In the genomic region with DNA sequence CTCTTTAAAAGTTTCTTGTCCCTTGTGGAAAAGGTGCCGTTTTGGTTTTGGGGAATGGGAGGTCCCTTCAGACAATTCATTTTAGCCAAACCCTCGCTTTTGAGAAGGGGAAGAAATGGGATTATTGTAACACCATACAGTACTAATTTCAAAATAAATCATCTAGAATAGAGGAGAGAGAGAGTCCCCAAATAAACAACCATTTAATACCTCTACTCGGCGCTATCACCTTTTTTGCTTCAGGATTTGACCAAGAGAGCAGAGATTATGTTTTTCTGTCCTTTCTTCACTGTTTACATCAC, we compare ENCODE assay signal across 8 cellular contexts. TPM values are rescaled to one million over a fixed set of nuclear protein-coding genes. Genes with fewer than 3 reads are reported as not detected.
DNase-seq lines count a peak whose midpoint lies in the region; ATAC-seq and TF ChIP-seq lines count a peak whose summit lies in the region.

No MANE protein-coding gene starts in this region.

- H3K27ac ChIP-seq in dorsolateral prefrontal cortex (peak overlapping the region; percentile 46 to 98 (median 95)), neural cell (ENCODE audit: low read length) (peak overlapping the region; percentile 81)

- TF ChIP-seq CTCF in BE2C (IDR thresholded peaks at IDR 0.05; ENCODE audit: low read depth, low read length) (no peak), Loucy (conservative IDR thresholded peaks at IDR 0.05; ENCODE audit: low read length) (no peak), dorsolateral prefrontal cortex (IDR thresholded peaks at IDR 0.05 in 54 of 56, conservative IDR thresholded peaks at IDR 0.05 in 2 of 56; ENCODE audit: low read depth in 1 of 56, partially characterized antibody in 56 of 56) (no peak), neural cell (IDR thresholded peaks at IDR 0.05; ENCODE audit: poor library complexity, severe bottlenecking) (no peak)

- DNase-seq in BE2C (no peak), dorsolateral prefrontal cortex (no peak), GM19240 (ENCODE audit: insufficient read length, low spot score) (no peak), NCI-H446 (lab: John Stamatoyannopoulos, UW) (no peak), RKO (ENCODE audit: low spot score) (no peak)

- no peak for ATAC-seq in GM21717 (IDR thresholded peaks at IDR 0.05; ENCODE audit: unreplicated experiment)

- H3K36me3 ChIP-seq in BE2C, result peaks cover 8% of the 10 kb centered on the region; the same call in 1 of the 2 replicates
- no peaks in the 10 kb centered on the region for H3K36me3 ChIP-seq in Loucy (ENCODE audit: insufficient read depth, low read length)
- H3K36me3 ChIP-seq in neural cell (ENCODE audit: insufficient read depth, low read length), result no peaks in the 10 kb centered on the region

- H3K9me2 ChIP-seq in Loucy (replicated peaks; ENCODE audit: low read depth, low read length) (no peaks in the 10 kb centered on the region), neural cell (ENCODE audit: insufficient read depth, low read length) (no peaks in the 10 kb centered on the region)

- peak overlapping the region; percentile 90 for H3K9ac ChIP-seq in Loucy (ENCODE audit: low read depth, low read length, poor library complexity, severe bottlenecking)
- H3K9ac ChIP-seq in neural cell (ENCODE audit: low read length), result peak overlapping the region; percentile 95

- H3K9me3 ChIP-seq in BE2C (no peaks in the 10 kb centered on the region), Loucy (ENCODE audit: insufficient read depth, low read depth, low read length) (no peaks in the 10 kb centered on the region), neural cell (ENCODE audit: low read length) (no peaks in the 10 kb centered on the region)

- H3K4me1 ChIP-seq in BE2C (peaks cover 8% of the 10 kb centered on the region; the same call in 1 of the 2 replicates), Loucy (ENCODE audit: insufficient read depth, low read length, poor library complexity, severe bottlenecking) (peaks cover 40% of the 10 kb centered on the region)

- H3K27me3 ChIP-seq in BE2C (no peaks in the 10 kb centered on the region), Loucy (ENCODE audit: insufficient read depth, low read length, poor library complexity, severe bottlenecking) (no peaks in the 10 kb centered on the region), dorsolateral prefrontal cortex (no peaks in the 10 kb centered on the region), neural cell (ENCODE audit: insufficient read depth, low read depth, low read length) (no peaks in the 10 kb centered on the region)

- no peaks in the 10 kb centered on the region for H3F3A ChIP-seq in Loucy (ENCODE audit: low read depth)
- H3F3A ChIP-seq in neural cell (ENCODE audit: insufficient read depth, low read length, poor library complexity, severe bottlenecking), result peaks cover 5% of the 10 kb centered on the region

- H2AFZ ChIP-seq in Loucy (ENCODE audit: low read length) (peak overlapping the region; percentile 99), neural cell (ENCODE audit: low read depth, low read length) (peak overlapping the region; percentile 90)

- H3K4me2 ChIP-seq in Loucy (ENCODE audit: low read depth, low read length, poor library complexity, severe bottlenecking) (peak overlapping the region; percentile 92), neural cell (ENCODE audit: low read length) (peak overlapping the region; percentile 62)

- no peak for TF ChIP-seq EP300 in neural cell (conservative IDR thresholded peaks at IDR 0.05; ENCODE audit: poor library complexity, severe bottlenecking)

- H4K20me1 ChIP-seq in Loucy (ENCODE audit: insufficient read depth, low read length, poor library complexity, severe bottlenecking) (peaks cover 42% of the 10 kb centered on the region), neural cell (ENCODE audit: insufficient read depth) (no peaks in the 10 kb centered on the region)

- TF ChIP-seq RAD21 in neural cell (conservative IDR thresholded peaks at IDR 0.05), result no peak

- H3K79me2 ChIP-seq in Loucy (ENCODE audit: insufficient read depth, low read length) (peaks cover 42% of the 10 kb centered on the region), neural cell (replicated peaks; ENCODE audit: insufficient read depth, low read length) (peaks cover 38% of the 10 kb centered on the region)

- H3K4me3 ChIP-seq in BE2C (ENCODE audit: low read depth, low read length), result peak overlapping the region; percentile 90
- H3K4me3 ChIP-seq in Loucy (ENCODE audit: low read length, poor library complexity, severe bottlenecking), result peak overlapping the region; percentile 94
- peak overlapping the region; percentile 64 to 99 (median 88) for H3K4me3 ChIP-seq in dorsolateral prefrontal cortex
- peak overlapping the region; percentile 94 for H3K4me3 ChIP-seq in neural cell (ENCODE audit: low read length)

- intact Hi-C loops in dorsolateral prefrontal cortex (cut with DNase I), result loop anchor here (5.0 to 10.0 kb wide), 4 partner anchors 49 to 158 kb away; a partner anchor contains a TSS

TF ChIP-seq in neural cell, 6 proteins besides CTCF, POLR2A, EP300 and RAD21:
- TF ChIP-seq TAF1 (IDR thresholded peaks at IDR 0.05; ENCODE audit: low read depth) (no peak), MXI1 (conservative IDR thresholded peaks at IDR 0.05; ENCODE audit: poor library complexity, severe bottlenecking) (no peak), POLR2AphosphoS5 (IDR thresholded peaks at IDR 0.05) (no peak), EZH2 (IDR thresholded peaks at IDR 0.05; ENCODE audit: borderline replicate concordance, insufficient read depth, low read length, poor library complexity, severe bottlenecking) (no peak), SMC3 (conservative IDR thresholded peaks at IDR 0.05; ENCODE audit: poor library complexity) (no peak)
- TF ChIP-seq, protein P1, sequence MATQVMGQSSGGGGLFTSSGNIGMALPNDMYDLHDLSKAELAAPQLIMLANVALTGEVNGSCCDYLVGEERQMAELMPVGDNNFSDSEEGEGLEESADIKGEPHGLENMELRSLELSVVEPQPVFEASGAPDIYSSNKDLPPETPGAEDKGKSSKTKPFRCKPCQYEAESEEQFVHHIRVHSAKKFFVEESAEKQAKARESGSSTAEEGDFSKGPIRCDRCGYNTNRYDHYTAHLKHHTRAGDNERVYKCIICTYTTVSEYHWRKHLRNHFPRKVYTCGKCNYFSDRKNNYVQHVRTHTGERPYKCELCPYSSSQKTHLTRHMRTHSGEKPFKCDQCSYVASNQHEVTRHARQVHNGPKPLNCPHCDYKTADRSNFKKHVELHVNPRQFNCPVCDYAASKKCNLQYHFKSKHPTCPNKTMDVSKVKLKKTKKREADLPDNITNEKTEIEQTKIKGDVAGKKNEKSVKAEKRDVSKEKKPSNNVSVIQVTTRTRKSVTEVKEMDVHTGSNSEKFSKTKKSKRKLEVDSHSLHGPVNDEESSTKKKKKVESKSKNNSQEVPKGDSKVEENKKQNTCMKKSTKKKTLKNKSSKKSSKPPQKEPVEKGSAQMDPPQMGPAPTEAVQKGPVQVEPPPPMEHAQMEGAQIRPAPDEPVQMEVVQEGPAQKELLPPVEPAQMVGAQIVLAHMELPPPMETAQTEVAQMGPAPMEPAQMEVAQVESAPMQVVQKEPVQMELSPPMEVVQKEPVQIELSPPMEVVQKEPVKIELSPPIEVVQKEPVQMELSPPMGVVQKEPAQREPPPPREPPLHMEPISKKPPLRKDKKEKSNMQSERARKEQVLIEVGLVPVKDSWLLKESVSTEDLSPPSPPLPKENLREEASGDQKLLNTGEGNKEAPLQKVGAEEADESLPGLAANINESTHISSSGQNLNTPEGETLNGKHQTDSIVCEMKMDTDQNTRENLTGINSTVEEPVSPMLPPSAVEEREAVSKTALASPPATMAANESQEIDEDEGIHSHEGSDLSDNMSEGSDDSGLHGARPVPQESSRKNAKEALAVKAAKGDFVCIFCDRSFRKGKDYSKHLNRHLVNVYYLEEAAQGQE (IDR thresholded peaks at IDR 0.05; ENCODE audit: borderline replicate concordance), result no peak

RNA-seq across cellular contexts. Expression of a gene that starts 0.8 kb away (rescaled TPM):
- polyA plus RNA-seq in BE2C (2012; ENCODE audit: insufficient read depth, insufficient read length, low read depth), result 1.9 TPM
- total RNA-seq in dorsolateral prefrontal cortex, result 10 to 100 TPM; 32.3 to 65.7 (median 46.7) TPM
- polyA plus RNA-seq in neural cell, result 11.1 and 12.8 TPM in 2 replicates
- polyA minus RNA-seq in neural cell, result 43.6 and 63.8 TPM in 2 replicates
